ENCODE assay signal across 8 cellular contexts in genomic region chr12:38664661-38665269, GRCh38.
A peak's percentile ranks its signal among the peaks of the same experiment; 100 is the strongest.
DNase-seq lines count a peak whose midpoint lies in the region; ATAC-seq and TF ChIP-seq lines count a peak whose summit lies in the region.

No MANE protein-coding gene starts in this region.

- H3K27ac ChIP-seq in spleen (no peak overlapping the region), prostate gland (no peak overlapping the region)

- in situ Hi-C loops in Caki2 (cut with HindIII; ENCODE audit: low pct_unique_long_range_greater_than_20kb, low sequenced_read_pairs) = no loop called here

- TF ChIP-seq RAD21 in Ishikawa (IDR thresholded peaks at IDR 0.05; ENCODE audit: low read depth) = peak; percentile 59

- H3K27ac Mint-ChIP-seq in activated naive CD4-positive, alpha-beta T cell treated with anti-CD3 and anti-CD28 coated beads, Interleukin-2, amount 50 U/mL, for 72 hours = no peak overlapping the region

- intact Hi-C loops in spleen (cut with DNase I; ENCODE audit: low total_unique reads) (no loop called here), prostate gland (cut with DNase I) (no loop called here)

- peak; percentile 6 for DNase-seq in Caki2 (ENCODE audit: low read depth)
- DNase-seq in dermis blood vessel endothelial cell = peak; percentile 65
- no peak for DNase-seq in spleen
- no peak for DNase-seq in activated naive CD4-positive, alpha-beta T cell treated with anti-CD3 and anti-CD28 coated beads, Interleukin-2, amount 50 U/mL, for 72 hours (ENCODE audit: low spot score in 2 of 2)
- DNase-seq in NCI-H1694 treated with DMSO at 0.1 percent for 48 hours (lab: John Stamatoyannopoulos, UW) = no peak
- no peak for DNase-seq in prostate gland (ENCODE audit: low spot score)

- H3K4me1 ChIP-seq in spleen (no peaks in the 10 kb centered on the region), prostate gland (replicated peaks) (no peaks in the 10 kb centered on the region)

- H3K9me3 ChIP-seq in spleen = peaks cover 5 to 33% (median 29%) of the 10 kb centered on the region in 8 donors
- H3K9me3 ChIP-seq in prostate gland = no peaks in the 10 kb centered on the region

- H3K9me3 Mint-ChIP-seq in activated naive CD4-positive, alpha-beta T cell treated with anti-CD3 and anti-CD28 coated beads, Interleukin-2, amount 50 U/mL, for 72 hours = peaks cover 6 to 9% of the 10 kb centered on the region in 2 donors

- peaks cover 6 to 16% of the 10 kb centered on the region in 2 donors for H3K36me3 Mint-ChIP-seq in activated naive CD4-positive, alpha-beta T cell treated with anti-CD3 and anti-CD28 coated beads, Interleukin-2, amount 50 U/mL, for 72 hours

- H3K27me3 ChIP-seq in spleen (replicated peaks in 1 of 7) (no peaks in the 10 kb centered on the region), prostate gland (replicated peaks; ENCODE audit: insufficient read depth) (no peaks in the 10 kb centered on the region)

- H3K36me3 ChIP-seq in spleen (peaks cover 0 to 24% (median 0%) of the 10 kb centered on the region in 6 donors), prostate gland (no peaks in the 10 kb centered on the region)

- no peak for TF ChIP-seq EP300 in Ishikawa (IDR thresholded peaks at IDR 0.05; ENCODE audit: borderline replicate concordance)

- H3K4me3 ChIP-seq in spleen = no peak overlapping the region
- H3K4me3 ChIP-seq in prostate gland = no peak overlapping the region

- TF ChIP-seq POLR2A in spleen (IDR thresholded peaks at IDR 0.05) (no peak), prostate gland (IDR thresholded peaks at IDR 0.05) (no peak)

- ATAC-seq in GM19468 (IDR thresholded peaks at IDR 0.05; ENCODE audit: extremely low read depth, unreplicated experiment) = peak; percentile 52
- no peak for ATAC-seq in activated naive CD4-positive, alpha-beta T cell treated with anti-CD3 and anti-CD28 coated beads, Interleukin-2, amount 50 U/mL, for 72 hours

- TF ChIP-seq CTCF in spleen (IDR thresholded peaks at IDR 0.05 in 8 of 11, conservative IDR thresholded peaks at IDR 0.05 in 3 of 11) = peak in 6 of 11 experiments; percentile 13 to 41 (median 26)
- TF ChIP-seq CTCF in prostate gland (IDR thresholded peaks at IDR 0.05) = peak in 1 of 4 experiments; percentile 7

TF ChIP-seq in Ishikawa, 13 proteins besides CTCF, POLR2A, EP300 and RAD21:
- no peak for TF ChIP-seq TEAD4 (IDR thresholded peaks at IDR 0.05)
- no peak for TF ChIP-seq CREB1 (IDR thresholded peaks at IDR 0.05; ENCODE audit: low read depth)
- no peak for TF ChIP-seq YY1 (IDR thresholded peaks at IDR 0.05; ENCODE audit: low read depth)
- no peak for TF ChIP-seq REST (IDR thresholded peaks at IDR 0.05; ENCODE audit: low read depth)
- TF ChIP-seq ZBTB7A (IDR thresholded peaks at IDR 0.05; ENCODE audit: low read depth) = no peak
- no peak for TF ChIP-seq NFIC (IDR thresholded peaks at IDR 0.05)
- TF ChIP-seq EGR1 (IDR thresholded peaks at IDR 0.05) = no peak
- TF ChIP-seq FOXM1 (IDR thresholded peaks at IDR 0.05; ENCODE audit: borderline replicate concordance, low read depth) = no peak
- no peak for TF ChIP-seq TCF12 (IDR thresholded peaks at IDR 0.05; ENCODE audit: low read depth)
- no peak for TF ChIP-seq TAF1 (IDR thresholded peaks at IDR 0.05; ENCODE audit: low read depth)
- TF ChIP-seq USF1 (IDR thresholded peaks at IDR 0.05) = no peak

Comparison
In these comparisons a context has a peak if more than half of its experiments do, and no peak if none do; other contexts are left out.
1. DNase-seq: peak in Caki2 (single experiment) and dermis blood vessel endothelial cell (single experiment); none in spleen (single experiment), activated naive CD4-positive, alpha-beta T cell treated with anti-CD3 and anti-CD28 coated beads, Interleukin-2, amount 50 U/mL, for 72 hours (0 of 2), NCI-H1694 treated with DMSO at 0.1 percent for 48 hours (single experiment) and prostate gland (single experiment).